ENCODE assay signal across 1 cellular context in genomic region chr18:11118051-11118450, GRCh38.
TF ChIP-seq lines count a peak whose summit lies in the region.

No MANE protein-coding gene starts in this region.

TF ChIP-seq in HepG2, 621 proteins besides CTCF, POLR2A, EP300 and RAD21 (continued from another document and continues in another):
- 0 out of 2 replicates have a peak, but pooled peaks have one; percentile 20 for TF ChIP-seq HOMEZ (CRISPR knock-in tag; IDR thresholded peaks at IDR 0.05; ENCODE audit: low read depth)
- TF ChIP-seq ARNT (IDR thresholded peaks at IDR 0.05): no peak
- TF ChIP-seq SMARCC2 (IDR thresholded peaks at IDR 0.05): no peak
- no peak for TF ChIP-seq GTF2F1 (IDR thresholded peaks at IDR 0.05; ENCODE audit: low read length)
- no peak for TF ChIP-seq KDM5B (CRISPR knock-in tag; IDR thresholded peaks at IDR 0.05; ENCODE audit: borderline replicate concordance)
- TF ChIP-seq CEBPG (CRISPR knock-in tag; IDR thresholded peaks at IDR 0.05): peak; percentile 34
- no peak for TF ChIP-seq BRD4 (CRISPR knock-in tag; IDR thresholded peaks at IDR 0.05)
- no peak for TF ChIP-seq HOXA7 (CRISPR knock-in tag; IDR thresholded peaks at IDR 0.05)
- TF ChIP-seq ZMYM4 (CRISPR knock-in tag; IDR thresholded peaks at IDR 0.05): peak; percentile 52; the same call in 1 of the 2 replicates
- TF ChIP-seq HMG20A (CRISPR knock-in tag; IDR thresholded peaks at IDR 0.05; ENCODE audit: borderline replicate concordance): 0 out of 2 replicates have a peak, but pooled peaks have one; percentile 43
- peak; percentile 81 for TF ChIP-seq HNF4A (CRISPR knock-in tag; IDR thresholded peaks at IDR 0.05)
- TF ChIP-seq E2F5 (CRISPR knock-in tag; conservative IDR thresholded peaks at IDR 0.05): no peak
- peak; percentile 47; the same call in 1 of the 2 replicates for TF ChIP-seq NCOR1 (IDR thresholded peaks at IDR 0.05; ENCODE audit: borderline replicate concordance, low read length)
- TF ChIP-seq ZNF407 (CRISPR knock-in tag; IDR thresholded peaks at IDR 0.05; ENCODE audit: not compliant biosample characterization): no peak
- no peak for TF ChIP-seq RBAK (CRISPR knock-in tag; IDR thresholded peaks at IDR 0.05)
- no peak for TF ChIP-seq ELF4 (CRISPR knock-in tag; IDR thresholded peaks at IDR 0.05; ENCODE audit: borderline replicate concordance)
- TF ChIP-seq ZNF160 (CRISPR knock-in tag; IDR thresholded peaks at IDR 0.05): no peak
- no peak for TF ChIP-seq ZBTB4 (CRISPR knock-in tag; IDR thresholded peaks at IDR 0.05; ENCODE audit: borderline replicate concordance)
- TF ChIP-seq ATF3 (CRISPR knock-in tag; IDR thresholded peaks at IDR 0.05): no peak
- TF ChIP-seq FIP1L1 (IDR thresholded peaks at IDR 0.05; ENCODE audit: borderline replicate concordance, insufficient read depth, low read depth, low read length): no peak
- no peak for TF ChIP-seq ZC3H4 (CRISPR knock-in tag; IDR thresholded peaks at IDR 0.05; ENCODE audit: borderline replicate concordance)
- TF ChIP-seq NFE2 (CRISPR knock-in tag; IDR thresholded peaks at IDR 0.05): no peak
- no peak for TF ChIP-seq GABPB1 (CRISPR knock-in tag; IDR thresholded peaks at IDR 0.05)
- TF ChIP-seq ZNF780A (CRISPR knock-in tag; IDR thresholded peaks at IDR 0.05): no peak
- TF ChIP-seq NCOA2 (CRISPR knock-in tag; IDR thresholded peaks at IDR 0.05): peak; percentile 72
- TF ChIP-seq PRPF4 (IDR thresholded peaks at IDR 0.05; ENCODE audit: low read depth, low read length, poor library complexity, severe bottlenecking): no peak
- no peak for TF ChIP-seq SNAPC5 (CRISPR knock-in tag; IDR thresholded peaks at IDR 0.05; ENCODE audit: borderline replicate concordance)
- TF ChIP-seq EZH2 (conservative IDR thresholded peaks at IDR 0.05; ENCODE audit: low read depth, low read length): no peak
- no peak for TF ChIP-seq THYN1 (CRISPR knock-in tag; IDR thresholded peaks at IDR 0.05; ENCODE audit: borderline replicate concordance, low read depth)
- no peak for TF ChIP-seq SP4 (CRISPR knock-in tag; IDR thresholded peaks at IDR 0.05)
- TF ChIP-seq IKZF1 (IDR thresholded peaks at IDR 0.05): no peak
- TF ChIP-seq ZNF513 (CRISPR knock-in tag; conservative IDR thresholded peaks at IDR 0.05): no peak
- no peak for TF ChIP-seq ETS1 (CRISPR knock-in tag; IDR thresholded peaks at IDR 0.05)
- TF ChIP-seq FOXM1 (CRISPR knock-in tag; IDR thresholded peaks at IDR 0.05): no peak
- peak; percentile 85 for TF ChIP-seq SALL1 (CRISPR knock-in tag; IDR thresholded peaks at IDR 0.05)
- no peak for TF ChIP-seq LRRFIP1 (CRISPR knock-in tag; conservative IDR thresholded peaks at IDR 0.05)
- peak; percentile 52; the same call in 1 of the 2 replicates for TF ChIP-seq RXRB (CRISPR knock-in tag; IDR thresholded peaks at IDR 0.05; ENCODE audit: borderline replicate concordance)
- peak; percentile 40; the same call in 1 of the 2 replicates for TF ChIP-seq SAP130 (CRISPR knock-in tag; IDR thresholded peaks at IDR 0.05; ENCODE audit: low read depth)
- TF ChIP-seq PATZ1 (CRISPR knock-in tag; IDR thresholded peaks at IDR 0.05): peak; percentile 95
